In genomic region chr1:9233942-9234222, GRCh38 we compare ENCODE assay signal across 8 cellular contexts. TPM values are rescaled to one million over a fixed set of nuclear protein-coding genes. Genes with fewer than 3 reads are reported as not detected.
A peak's percentile ranks its signal among the peaks of the same experiment; 100 is the strongest.
DNase-seq lines count a peak whose midpoint lies in the region; ATAC-seq and TF ChIP-seq lines count a peak whose summit lies in the region.

No MANE protein-coding gene starts in this region.

- TF ChIP-seq CTCF in WI38 (IDR thresholded peaks at IDR 0.05; ENCODE audit: low read depth, low read length) (no peak), gastroesophageal sphincter (IDR thresholded peaks at IDR 0.05) (no peak)

- H3K4me1 ChIP-seq in GM23248 (ENCODE audit: insufficient read depth) (peaks cover 30% of the 10 kb centered on the region), gastroesophageal sphincter (peaks cover 0 to 54% (median 32%) of the 10 kb centered on the region in 3 donors)

- H3K9me2 ChIP-seq in GM23248 (ENCODE audit: insufficient read depth): no peaks in the 10 kb centered on the region

- H3K27me3 ChIP-seq in GM23248 (replicated peaks; ENCODE audit: insufficient read depth): no peaks in the 10 kb centered on the region
- no peaks in the 10 kb centered on the region for H3K27me3 ChIP-seq in gastroesophageal sphincter

- no peak for TF ChIP-seq EP300 in gastroesophageal sphincter (IDR thresholded peaks at IDR 0.05)

- H3K9ac ChIP-seq in GM23248: peak overlapping the region; percentile 71

- DNase-seq in GM23248: no peak
- DNase-seq in skeletal muscle cell (ENCODE audit: low read depth): no peak
- DNase-seq in NCI-H2196 (lab: John Stamatoyannopoulos, UW; ENCODE audit: unreplicated experiment): no peak

- no peak for TF ChIP-seq POLR2A in gastroesophageal sphincter (IDR thresholded peaks at IDR 0.05)

- no peaks in the 10 kb centered on the region for H3K9me3 ChIP-seq in GM23248 (ENCODE audit: low read depth)
- H3K9me3 ChIP-seq in gastroesophageal sphincter: no peaks in the 10 kb centered on the region

- no peak for ATAC-seq in gastroesophageal sphincter
- ATAC-seq in HG02759 (IDR thresholded peaks at IDR 0.05; ENCODE audit: unreplicated experiment): no peak
- ATAC-seq in HG03175 (IDR thresholded peaks at IDR 0.05; ENCODE audit: unreplicated experiment): no peak
- ATAC-seq in HG02642 (IDR thresholded peaks at IDR 0.05; ENCODE audit: poor library complexity, unreplicated experiment): no peak

- H3K4me2 ChIP-seq in GM23248 (ENCODE audit: unreplicated experiment): peak overlapping the region; percentile 55

- in situ Hi-C loops in GM23248 (cut with MboI): no loop called here

- H3K79me2 ChIP-seq in GM23248 (ENCODE audit: insufficient read depth): peaks cover 34% of the 10 kb centered on the region

- H3K36me3 ChIP-seq in GM23248 (ENCODE audit: low read depth) (no peaks in the 10 kb centered on the region), gastroesophageal sphincter (no peaks in the 10 kb centered on the region)

- H3K27ac ChIP-seq in GM23248 (peak overlapping the region; percentile 87), gastroesophageal sphincter (peak overlapping the region; percentile 81 to 98 (median 96))

- H2AFZ ChIP-seq in GM23248: peak overlapping the region; percentile 73

- peaks cover 19% of the 10 kb centered on the region; the same call in 1 of the 2 replicates for H3F3A ChIP-seq in GM23248 (ENCODE audit: insufficient read depth)

- 19 to 21% methylated on average over 3 of the region's 3 CpGs for WGBS in GM23248 (ENCODE audit: low coverage in 1 of 2, low lambda C conversion rate in 2 of 2, missing lambda C conversion rate in 2 of 2), 2 experiments
- 79% methylated on average over 2 of the region's 3 CpGs; no CpG with 5 or more reads in 1 of the 2 donors for WGBS in gastroesophageal sphincter (ENCODE audit: low coverage in 1 of 2), 2 donors

- H3K4me3 ChIP-seq in GM23248 (peak overlapping the region; percentile 68), WI38 (ENCODE audit: low read depth, low read length) (peak overlapping the region; percentile 57; the same call in 1 of the 2 replicates), gastroesophageal sphincter (peak overlapping the region; percentile 34 to 70), skeletal muscle cell (ENCODE audit: low read depth, low read length) (peak overlapping the region; percentile 42)

- no peaks in the 10 kb centered on the region for H4K20me1 ChIP-seq in GM23248 (ENCODE audit: insufficient read depth)

RNA-seq across cellular contexts. Expression of gene H6PD, which starts 0.7 kb away (rescaled TPM):
- total RNA-seq in GM23248 (2014; rRNA removed; shearing (Covaris generic)): 29.6 and 31.4 TPM in 2 replicates
- 14.5 and 16.1 TPM in 2 replicates for polyA plus RNA-seq in GM23248 (2016; fragmentation: Nextera tagmentation; extraction: Ambion mirVana)
- total RNA-seq in gastroesophageal sphincter: 10 to 100 TPM; 27.0 to 62.2 (median 44.0) TPM

RNA-seq across cellular contexts. Expression of gene SPSB1, which starts 58.8 kb away (rescaled TPM):
- total RNA-seq in GM23248 (2014; rRNA removed; shearing (Covaris generic)): 13.5 and 22.7 TPM in 2 replicates
- polyA plus RNA-seq in GM23248 (2016; fragmentation: Nextera tagmentation; extraction: Ambion mirVana): 13.5 and 13.6 TPM in 2 replicates
- 100 to 1,000 TPM in 2 of 4 donors, 10 to 100 TPM in 2; 56.3 to 111 (median 99.5) TPM for total RNA-seq in gastroesophageal sphincter
